ENCODE assay signal across 8 cellular contexts in the genomic region with DNA sequence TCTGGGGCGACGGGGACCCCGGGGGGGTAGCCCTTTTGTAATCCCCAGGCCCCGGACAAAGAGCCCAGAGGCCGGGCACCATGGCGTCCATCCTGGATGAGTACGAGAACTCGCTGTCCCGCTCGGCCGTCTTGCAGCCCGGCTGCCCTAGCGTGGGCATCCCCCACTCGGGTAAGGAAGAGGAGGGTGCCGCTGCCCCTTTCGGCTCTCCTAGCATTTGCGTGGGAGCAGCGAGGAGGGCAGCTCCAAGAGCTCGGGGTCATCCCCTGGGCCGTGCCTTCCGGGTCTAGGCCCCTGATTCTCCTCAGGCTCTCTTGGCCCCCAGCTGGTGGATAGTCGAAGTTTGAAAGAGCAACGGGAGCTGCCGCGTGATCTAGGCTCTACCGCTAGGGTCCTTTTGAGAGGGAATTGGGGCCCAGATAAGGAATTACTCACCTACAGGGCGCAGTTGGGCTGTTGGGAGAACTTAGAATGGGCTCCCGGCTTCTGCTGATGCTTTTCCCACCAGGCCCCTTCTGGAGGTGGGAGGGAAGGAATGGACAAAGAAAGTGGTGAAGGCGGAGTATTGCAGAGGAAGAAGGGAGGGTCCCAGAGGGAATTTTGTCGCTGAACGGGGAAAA. TPM values are rescaled to one million over a fixed set of nuclear protein-coding genes. Genes with fewer than 3 reads are reported as not detected.
DNase-seq lines count a peak whose midpoint lies in the region; ATAC-seq and TF ChIP-seq lines count a peak whose summit lies in the region.

No MANE protein-coding gene starts in this region.

- peak; percentile 20 for ATAC-seq in HG03097 (IDR thresholded peaks at IDR 0.05; ENCODE audit: low FRiP score, unreplicated experiment)
- ATAC-seq in Panc1: peak; percentile 69
- peak; percentile 60 to 64 for ATAC-seq in activated T-cell treated with anti-CD3 and anti-CD28 coated beads, Interleukin-2, amount 50 U/mL, for 72 hours (replicated peaks in 1 of 2)

- H3K27me3 Mint-ChIP-seq in activated T-cell treated with anti-CD3 and anti-CD28 coated beads, Interleukin-2, amount 50 U/mL, for 72 hours (ENCODE audit: low read depth): peaks cover 6% of the 10 kb centered on the region
- H3K27me3 Mint-ChIP-seq in nephron progenitor cell (ENCODE audit: low read depth, poor library complexity): peaks cover 20% of the 10 kb centered on the region

- H3K27ac Mint-ChIP-seq in activated T-cell treated with anti-CD3 and anti-CD28 coated beads, Interleukin-2, amount 50 U/mL, for 72 hours: peak overlapping the region; percentile 69
- peak overlapping the region; percentile 98 for H3K27ac Mint-ChIP-seq in nephron progenitor cell

- POLR2A ChIA-PET in Panc1 (lab: Charles Lee): interaction anchor here (0.5 to 1.1 kb wide), 3 partner anchors 88 to 201 kb away, joined by 3 to 5 read pairs (median 3); a partner anchor contains a TSS

- CTCF ChIA-PET in Panc1 (lab: Charles Lee): interaction anchor here (0.8 to 2.7 kb wide), 6 partner anchors 9 to 148 kb away, joined by 3 to 65 read pairs (median 8); a partner anchor contains a TSS

- TF ChIP-seq POLR2A in vagina (IDR thresholded peaks at IDR 0.05): no peak

- H3K9me3 ChIP-seq in Panc1 (ENCODE audit: control insufficient read depth, insufficient read depth, low read depth, low read length) (no peaks in the 10 kb centered on the region), vagina (no peaks in the 10 kb centered on the region)

- peaks cover 5 to 10% of the 10 kb centered on the region in 2 donors for H3K36me3 Mint-ChIP-seq in activated T-cell treated with anti-CD3 and anti-CD28 coated beads, Interleukin-2, amount 50 U/mL, for 72 hours (ENCODE audit: insufficient read depth in 2 of 2)
- H3K36me3 Mint-ChIP-seq in nephron progenitor cell (ENCODE audit: low read depth): peaks cover 31% of the 10 kb centered on the region

- DNase-seq in NCI-H748 (lab: John Stamatoyannopoulos, UW; ENCODE audit: unreplicated experiment): peak; percentile 44
- no peak for DNase-seq in NCI-H748 treated with DMSO at 0.1 percent for 48 hours (lab: John Stamatoyannopoulos, UW)
- DNase-seq in Panc1 (ENCODE audit: low read depth, low spot score): no peak
- peak; percentile 58 to 77 for DNase-seq in activated T-cell treated with anti-CD3 and anti-CD28 coated beads, Interleukin-2, amount 50 U/mL, for 72 hours
- DNase-seq in fibroblast of mammary gland (ENCODE audit: low read depth): peak; percentile 80
- DNase-seq in nephron progenitor cell: peak; percentile 61
- peak; percentile 89 to 93 for DNase-seq in vagina (ENCODE audit: extremely low spot score in 2 of 2)

- H3K27ac ChIP-seq in Panc1 (ENCODE audit: low read length) (peak overlapping the region; percentile 88), vagina (peak overlapping the region; percentile 91)

- no peaks in the 10 kb centered on the region for H3K27me3 ChIP-seq in Panc1 (ENCODE audit: control insufficient read depth, insufficient read depth, low read length)
- H3K27me3 ChIP-seq in vagina: no peaks in the 10 kb centered on the region

- peak overlapping the region; percentile 96 to 98 for H3K4me3 Mint-ChIP-seq in activated T-cell treated with anti-CD3 and anti-CD28 coated beads, Interleukin-2, amount 50 U/mL, for 72 hours
- peak overlapping the region; percentile 95 for H3K4me3 Mint-ChIP-seq in nephron progenitor cell

- in situ Hi-C loops in Panc1 (cut with HindIII; ENCODE audit: low pct_unique_long_range_greater_than_20kb, low sequenced_read_pairs): no loop called here

- H3K4me1 ChIP-seq in Panc1 (ENCODE audit: control insufficient read depth, insufficient read depth, low read length) (peaks cover 9% of the 10 kb centered on the region), vagina (peaks cover 25% of the 10 kb centered on the region)

- TSS peak; percentile 74 for BruUV-seq in Panc1 (replicated peaks; lab: Mats Ljungman, UMichigan)

- H3K9me3 Mint-ChIP-seq in activated T-cell treated with anti-CD3 and anti-CD28 coated beads, Interleukin-2, amount 50 U/mL, for 72 hours: no peaks in the 10 kb centered on the region
- H3K9me3 Mint-ChIP-seq in nephron progenitor cell: no peaks in the 10 kb centered on the region

- peaks cover 5% of the 10 kb centered on the region for H3K36me3 ChIP-seq in Panc1 (ENCODE audit: control insufficient read depth, insufficient read depth, low read length)
- peaks cover 0 to 21% of the 10 kb centered on the region in 2 donors for H3K36me3 ChIP-seq in vagina

- H3K4me3 ChIP-seq in Panc1 (ENCODE audit: low read depth in 2 of 2, low read length in 2 of 2) (peak overlapping the region; percentile 94 to 97), fibroblast of mammary gland (ENCODE audit: control insufficient read depth, low read depth, low read length) (peak overlapping the region; percentile 94), vagina (peak overlapping the region; percentile 72 to 89)

- TF ChIP-seq CTCF in Panc1 (IDR thresholded peaks at IDR 0.05): no peak
- peak; percentile 55 for TF ChIP-seq CTCF in fibroblast of mammary gland (conservative IDR thresholded peaks at IDR 0.05; ENCODE audit: control insufficient read depth, insufficient read depth, low read depth, low read length)
- TF ChIP-seq CTCF in nephron progenitor cell (IDR thresholded peaks at IDR 0.05): peak; percentile 49
- TF ChIP-seq CTCF in vagina (IDR thresholded peaks at IDR 0.05): peak in 1 of 3 experiments; percentile 47

- H3K4me1 Mint-ChIP-seq in activated T-cell treated with anti-CD3 and anti-CD28 coated beads, Interleukin-2, amount 50 U/mL, for 72 hours (ENCODE audit: low read depth): peaks cover 41% of the 10 kb centered on the region
- peaks cover 20% of the 10 kb centered on the region for H3K4me1 Mint-ChIP-seq in nephron progenitor cell

- intact Hi-C loops in Panc1 (cut with micrococcal nuclease; ENCODE audit: unreplicated experiment) (no loop called here), vagina (cut with DNase I) (loop anchor here (5.0 kb wide), 1 partner anchor 37 kb away; no protein-coding TSS in a partner anchor)

RNA-seq across cellular contexts. Expression of a gene that starts 0.5 kb away (rescaled TPM):
- total RNA-seq in Panc1 (2021; ENCODE audit: unreplicated experiment): 46.7 TPM
- polyA plus RNA-seq in Panc1 (2012; ENCODE audit: insufficient read length): 43.1 TPM
- total RNA-seq in activated T-cell treated with anti-CD3 and anti-CD28 coated beads, Interleukin-2, amount 50 U/mL, for 72 hours: 10 to 100 TPM; 10.7 to 12.1 TPM
- 21.4 TPM for total RNA-seq in vagina

RNA-seq across cellular contexts. Expression of a gene that starts 20.8 kb away (rescaled TPM):
- total RNA-seq in Panc1 (2021; ENCODE audit: unreplicated experiment) (4.2 TPM), vagina (32.9 TPM)
- 4.1 TPM for polyA plus RNA-seq in Panc1 (2012; ENCODE audit: insufficient read length)
- under 1 TPM; 0.14 to 0.23 TPM for total RNA-seq in activated T-cell treated with anti-CD3 and anti-CD28 coated beads, Interleukin-2, amount 50 U/mL, for 72 hours

RNA-seq across cellular contexts. Expression of a gene that starts 34.3 kb away (rescaled TPM):
- 0.31 TPM for total RNA-seq in Panc1 (2021; ENCODE audit: unreplicated experiment)
- 0.29 TPM for polyA plus RNA-seq in Panc1 (2012; ENCODE audit: insufficient read length)
- under 1 TPM; 0.12 to 0.19 TPM for total RNA-seq in activated T-cell treated with anti-CD3 and anti-CD28 coated beads, Interleukin-2, amount 50 U/mL, for 72 hours
- 20.9 TPM for total RNA-seq in vagina

RNA-seq across cellular contexts. Expression of a gene that starts 51.0 kb away (rescaled TPM):
- 32.7 TPM for total RNA-seq in Panc1 (2021; ENCODE audit: unreplicated experiment)
- polyA plus RNA-seq in Panc1 (2012; ENCODE audit: insufficient read length): 63.2 TPM
- 10 to 100 TPM; 17.3 to 19.4 TPM for total RNA-seq in activated T-cell treated with anti-CD3 and anti-CD28 coated beads, Interleukin-2, amount 50 U/mL, for 72 hours
- total RNA-seq in vagina: 80.3 TPM

RNA-seq across cellular contexts. Expression of a gene that starts 58.5 kb away (rescaled TPM):
- total RNA-seq in Panc1 (2021; ENCODE audit: unreplicated experiment): 15.5 TPM
- 55.8 TPM for polyA plus RNA-seq in Panc1 (2012; ENCODE audit: insufficient read length)
- total RNA-seq in activated T-cell treated with anti-CD3 and anti-CD28 coated beads, Interleukin-2, amount 50 U/mL, for 72 hours: 10 to 100 TPM; 77.8 to 83.0 TPM
- 25.3 TPM for total RNA-seq in vagina

Comparison
In these comparisons a context has a peak if more than half of its experiments do, and no peak if none do; other contexts are left out.
1. DNase-seq: peak in NCI-H748 (single experiment), activated T-cell treated with anti-CD3 and anti-CD28 coated beads, Interleukin-2, amount 50 U/mL, for 72 hours (2 of 2), fibroblast of mammary gland (single experiment), nephron progenitor cell (single experiment) and vagina (2 of 2); none in NCI-H748 treated with DMSO at 0.1 percent for 48 hours (single experiment) and Panc1 (single experiment).
2. RNA of a gene that starts 34.3 kb away (total RNA-seq): 20.9 TPM in vagina (single experiment); 0.31 TPM in Panc1 (single experiment) and 0.12 to 0.19 TPM in activated T-cell treated with anti-CD3 and anti-CD28 coated beads, Interleukin-2, amount 50 U/mL, for 72 hours; every median in the first group is over 10 times any median in the second.
3. Peak in every context shown above with its lines, with median percentiles within 50 percentile points of each other: ATAC-seq and H3K4me3 ChIP-seq.